Comparison of ENCODE assay signal across 8 cellular contexts in the genomic region with DNA sequence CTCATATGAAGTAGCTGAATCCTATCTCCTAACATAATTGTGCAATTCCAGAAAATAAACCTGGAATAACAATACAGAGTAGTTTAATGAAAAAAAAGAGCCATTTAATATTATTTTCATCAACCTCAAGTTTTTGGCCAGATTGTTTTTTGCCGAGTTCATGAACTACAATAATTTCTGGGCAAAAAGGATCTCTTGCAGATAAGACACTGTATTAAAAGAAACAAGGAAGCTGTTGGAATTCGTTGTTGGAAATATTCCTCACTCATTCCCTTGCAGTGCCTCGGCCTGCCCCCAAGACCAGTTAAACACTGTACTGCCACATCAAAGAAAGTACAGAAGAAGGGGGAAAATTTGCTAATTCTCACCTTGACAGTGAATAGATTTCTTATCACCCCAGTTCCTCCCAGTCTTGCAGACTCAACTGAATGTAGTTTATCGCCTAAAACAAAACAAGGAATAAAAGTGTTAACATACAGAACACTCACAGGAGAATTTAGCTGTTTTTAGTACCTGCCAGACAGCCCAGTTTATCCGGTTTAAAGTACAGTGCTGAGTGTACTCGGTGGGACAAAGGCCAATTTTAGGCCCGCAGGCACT. TPM values are rescaled to one million over a fixed set of nuclear protein-coding genes. Genes with fewer than 3 reads are reported as not detected.
DNase-seq lines count a peak whose midpoint lies in the region; ATAC-seq and TF ChIP-seq lines count a peak whose summit lies in the region.

No MANE protein-coding gene starts in this region.

- H3K27ac Mint-ChIP-seq in CD8-positive, alpha-beta T cell = peak overlapping the region; percentile 19
- peak overlapping the region; percentile 57 for H3K27ac Mint-ChIP-seq in endothelial cell (ENCODE audit: unreplicated experiment)

- peak overlapping the region; percentile 99 for H3K4me3 ChIP-seq in CD8-positive, alpha-beta T cell (ENCODE audit: low read depth, low read length)
- H3K4me3 ChIP-seq in NT2/D1 (ENCODE audit: insufficient read length, low read depth) (peak overlapping the region; percentile 98), neutrophil (ENCODE audit: low read depth in 1 of 2, low read length in 1 of 2) (peak overlapping the region; percentile 79 to 90)

- ATAC-seq in CD8-positive, alpha-beta T cell = no peak
- ATAC-seq in HG02884 (IDR thresholded peaks at IDR 0.05; ENCODE audit: unreplicated experiment) = no peak

- POLR2A ChIA-PET in CD8-positive, alpha-beta T cell (lab: Charles Lee) = interaction anchor here (0.8 to 4.5 kb wide), 2 partner anchors 12 to 15 kb away, joined by 3 to 50 read pairs; a partner anchor contains a TSS

- peaks cover 31% of the 10 kb centered on the region for H3K4me1 Mint-ChIP-seq in CD8-positive, alpha-beta T cell (ENCODE audit: low read depth)
- H3K4me1 Mint-ChIP-seq in endothelial cell (ENCODE audit: unreplicated experiment) = peaks cover 36% of the 10 kb centered on the region

- H3K4me1 ChIP-seq in CD8-positive, alpha-beta T cell (ENCODE audit: insufficient read depth, low read length) = peaks cover 13% of the 10 kb centered on the region
- H3K4me1 ChIP-seq in NT2/D1 (ENCODE audit: insufficient read depth, insufficient read length) (no peaks in the 10 kb centered on the region), neutrophil (ENCODE audit: control insufficient read depth in 1 of 2, insufficient read depth in 1 of 2, low read depth in 1 of 2, low read length in 1 of 2) (peaks cover 30 to 34% of the 10 kb centered on the region in 2 experiments)

- CTCF ChIA-PET in CD8-positive, alpha-beta T cell (lab: Charles Lee) = interaction anchor here (1.1 to 6.6 kb wide), 4 partner anchors 12 to 78 kb away, joined by 4 to 90 read pairs (median 12); a partner anchor contains a TSS

- no peaks in the 10 kb centered on the region for H3K9me3 Mint-ChIP-seq in CD8-positive, alpha-beta T cell
- no peaks in the 10 kb centered on the region for H3K9me3 Mint-ChIP-seq in endothelial cell (ENCODE audit: unreplicated experiment)

- intact Hi-C loops in CD8-positive, alpha-beta T cell (cut with DNase I, micrococcal nuclease) = loop anchor here (1.0 to 5.0 kb wide), 8 partner anchors 13 to 1919 kb away; a partner anchor contains a TSS

- no peak for DNase-seq in CD8-positive, alpha-beta T cell
- DNase-seq in NT2/D1 (ENCODE audit: low read depth, low spot score) (no peak), endothelial cell (ENCODE audit: low spot score) (no peak), Kasumi-1 (lab: John Stamatoyannopoulos, UW) (no peak), NCI-H2107 (lab: John Stamatoyannopoulos, UW) (no peak), SKM-1 treated with dmso at 0.1 percent for 144 hours (lab: John Stamatoyannopoulos, UW; ENCODE audit: unreplicated experiment) (no peak)

- no peaks in the 10 kb centered on the region for H3K27me3 Mint-ChIP-seq in CD8-positive, alpha-beta T cell (ENCODE audit: low read depth)
- H3K27me3 Mint-ChIP-seq in endothelial cell (ENCODE audit: unreplicated experiment) = peaks cover 6% of the 10 kb centered on the region

- H3K27me3 ChIP-seq in CD8-positive, alpha-beta T cell (ENCODE audit: insufficient read depth, low read length) = no peaks in the 10 kb centered on the region
- no peaks in the 10 kb centered on the region for H3K27me3 ChIP-seq in NT2/D1 (ENCODE audit: insufficient read depth, insufficient read length)
- H3K27me3 ChIP-seq in neutrophil = no peaks in the 10 kb centered on the region

- no peaks in the 10 kb centered on the region for H3K36me3 ChIP-seq in CD8-positive, alpha-beta T cell (ENCODE audit: insufficient read depth, low read length)
- H3K36me3 ChIP-seq in NT2/D1 (ENCODE audit: insufficient read depth, insufficient read length, low read length) (peaks cover 47% of the 10 kb centered on the region), neutrophil (no peaks in the 10 kb centered on the region)

- peak overlapping the region; percentile 100 for H3K9ac ChIP-seq in NT2/D1 (ENCODE audit: insufficient read length, low read depth)

- H3K9me3 ChIP-seq in CD8-positive, alpha-beta T cell (ENCODE audit: low read length) = no peaks in the 10 kb centered on the region
- H3K9me3 ChIP-seq in NT2/D1 (ENCODE audit: insufficient read depth, low read length) (no peaks in the 10 kb centered on the region), neutrophil (no peaks in the 10 kb centered on the region)

- H3K27ac ChIP-seq in CD8-positive, alpha-beta T cell (ENCODE audit: low read depth, low read length) = no peak overlapping the region
- peak overlapping the region; percentile 66 for H3K27ac ChIP-seq in neutrophil

- no peak for TF ChIP-seq CTCF in CD8-positive, alpha-beta T cell (IDR thresholded peaks at IDR 0.05)
- TF ChIP-seq CTCF in endothelial cell (IDR thresholded peaks at IDR 0.05; ENCODE audit: unreplicated experiment) (no peak), neutrophil (IDR thresholded peaks at IDR 0.05) (no peak)

- H3K4me3 Mint-ChIP-seq in CD8-positive, alpha-beta T cell = peak overlapping the region; percentile 94
- H3K4me3 Mint-ChIP-seq in endothelial cell (ENCODE audit: unreplicated experiment) = peak overlapping the region; percentile 94

- peaks cover 43% of the 10 kb centered on the region for H3K36me3 Mint-ChIP-seq in CD8-positive, alpha-beta T cell
- H3K36me3 Mint-ChIP-seq in endothelial cell (ENCODE audit: low read depth, unreplicated experiment) = peaks cover 16% of the 10 kb centered on the region

RNA-seq across cellular contexts. Expression of a gene that starts 1.3 kb away (rescaled TPM):
- total RNA-seq in CD8-positive, alpha-beta T cell = 1 to 10 TPM; 3.0 to 4.0 TPM
- total RNA-seq in endothelial cell (ENCODE audit: unreplicated experiment) = 171 TPM

RNA-seq across cellular contexts. Expression of a gene that starts 12.4 kb away (rescaled TPM):
- 10 to 100 TPM; 27.7 to 29.1 TPM for total RNA-seq in CD8-positive, alpha-beta T cell
- total RNA-seq in endothelial cell (ENCODE audit: unreplicated experiment) = 52.7 TPM

Comparison
In these comparisons a context has a peak if more than half of its experiments do, and no peak if none do; other contexts are left out.
1. RNA of a gene that starts 1.3 kb away (total RNA-seq): 171 TPM in endothelial cell (single experiment); 3.0 to 4.0 TPM in CD8-positive, alpha-beta T cell; every median in the first group is over 10 times any median in the second.
2. Peak in every context shown above with its lines, with median percentiles within 50 percentile points of each other: H3K4me3 ChIP-seq.